In genomic region chr1:149888160-149888998, GRCh38 we compare ENCODE assay signal across 8 cellular contexts. TPM values are rescaled to one million over a fixed set of nuclear protein-coding genes. Genes with fewer than 3 reads are reported as not detected.
DNase-seq lines count a peak whose midpoint lies in the region; ATAC-seq and TF ChIP-seq lines count a peak whose summit lies in the region.

No MANE protein-coding gene starts in this region.

- H3K27ac Mint-ChIP-seq in Calu3 (ENCODE audit: unreplicated experiment) = no peak overlapping the region

- peak; percentile 86 for DNase-seq in Calu3
- DNase-seq in Kasumi-1 (lab: John Stamatoyannopoulos, UW) = peak; percentile 98 to 99
- peak; percentile 93 for DNase-seq in RKO (ENCODE audit: low spot score)
- DNase-seq in activated T-helper 1 cell treated with anti-CD3 and anti-CD28 coated beads, Interleukin-2, amount 50 U/mL, for 16 hours (ENCODE audit: low read depth in 1 of 2, low spot score in 1 of 2) = peak; percentile 23 to 47
- peak; percentile 95 for DNase-seq in fibroblast of the conjunctiva (ENCODE audit: low read depth)

- CTCF ChIA-PET in Calu3 (lab: Charles Lee) = interaction anchor here (0.6 to 1.4 kb wide), 6 partner anchors 11 to 450 kb away, joined by 3 to 22 read pairs (median 4); partner anchors contain the start of gene BOLA1

- H3K4me3 ChIP-seq in neural cell (ENCODE audit: low read length) = peak overlapping the region; percentile 82
- peak overlapping the region; percentile 66 to 89 for H3K4me3 ChIP-seq in stomach smooth muscle (ENCODE audit: low read length in 2 of 2)

- TF ChIP-seq CTCF in Calu3 (IDR thresholded peaks at IDR 0.05; ENCODE audit: unreplicated experiment) = peak; percentile 75
- peak; percentile 85 for TF ChIP-seq CTCF in neural cell (IDR thresholded peaks at IDR 0.05; ENCODE audit: poor library complexity, severe bottlenecking)

- peaks cover 25% of the 10 kb centered on the region for H3K79me2 ChIP-seq in neural cell (replicated peaks; ENCODE audit: insufficient read depth, low read length)

- TSS peak; percentile 11 for BruUV-seq in Calu3 (replicated peaks; lab: Mats Ljungman, UMichigan)

- H3K27ac ChIP-seq in neural cell (ENCODE audit: low read length) = peak overlapping the region; percentile 97
- peak overlapping the region; percentile 99 for H3K27ac ChIP-seq in stomach smooth muscle (ENCODE audit: low read length)

- no peaks in the 10 kb centered on the region for H3K27me3 Mint-ChIP-seq in Calu3 (ENCODE audit: unreplicated experiment)

- H3K9me2 ChIP-seq in neural cell (ENCODE audit: insufficient read depth, low read length) = no peaks in the 10 kb centered on the region

- H3K9ac ChIP-seq in neural cell (ENCODE audit: low read length) = peak overlapping the region; percentile 93
- H3K9ac ChIP-seq in stomach smooth muscle (ENCODE audit: low read length in 2 of 2) = peak overlapping the region; percentile 82 to 93

- peak; percentile 65 for TF ChIP-seq RAD21 in neural cell (conservative IDR thresholded peaks at IDR 0.05)

- H3F3A ChIP-seq in neural cell (ENCODE audit: insufficient read depth, low read length, poor library complexity, severe bottlenecking) = peaks cover 9% of the 10 kb centered on the region

- ATAC-seq in GM21717 (IDR thresholded peaks at IDR 0.05; ENCODE audit: unreplicated experiment) = peak; percentile 28

- no peaks in the 10 kb centered on the region for H4K20me1 ChIP-seq in neural cell (ENCODE audit: insufficient read depth)

- peak; percentile 30 for TF ChIP-seq EP300 in neural cell (conservative IDR thresholded peaks at IDR 0.05; ENCODE audit: poor library complexity, severe bottlenecking)

- intact Hi-C loops in Calu3 (cut with micrococcal nuclease; ENCODE audit: unreplicated experiment) = loop anchor here (2.0 kb wide), 1 partner anchor 48 kb away; the partner anchor contains the start of gene MTMR11

- H3K36me3 ChIP-seq in neural cell (ENCODE audit: insufficient read depth, low read length) = no peaks in the 10 kb centered on the region
- H3K36me3 ChIP-seq in stomach smooth muscle (ENCODE audit: control insufficient read depth in 2 of 2, insufficient read depth in 2 of 2, low read length in 2 of 2) = no peaks in the 10 kb centered on the region

- peak overlapping the region; percentile 57 for H2AFZ ChIP-seq in neural cell (ENCODE audit: low read depth, low read length)

- H3K4me1 Mint-ChIP-seq in Calu3 (ENCODE audit: low read depth, unreplicated experiment) = no peaks in the 10 kb centered on the region

- H3K27me3 ChIP-seq in neural cell (ENCODE audit: insufficient read depth, low read depth, low read length) = no peaks in the 10 kb centered on the region
- no peaks in the 10 kb centered on the region for H3K27me3 ChIP-seq in stomach smooth muscle (ENCODE audit: control insufficient read depth in 1 of 2, insufficient read depth in 2 of 2, low read length in 2 of 2)

- no peak overlapping the region for H3K4me3 Mint-ChIP-seq in Calu3 (ENCODE audit: low read depth, unreplicated experiment)

- peak overlapping the region; percentile 71 for H3K4me2 ChIP-seq in neural cell (ENCODE audit: low read length)

- no peaks in the 10 kb centered on the region for H3K9me3 Mint-ChIP-seq in Calu3 (ENCODE audit: low read depth, unreplicated experiment)

- no peaks in the 10 kb centered on the region for H3K36me3 Mint-ChIP-seq in Calu3 (ENCODE audit: insufficient read depth, unreplicated experiment)

- H3K4me1 ChIP-seq in stomach smooth muscle (ENCODE audit: control insufficient read depth, insufficient read depth, low read length) = peaks cover 12% of the 10 kb centered on the region

- H3K9me3 ChIP-seq in neural cell (ENCODE audit: low read length) (no peaks in the 10 kb centered on the region), stomach smooth muscle (ENCODE audit: control insufficient read depth in 2 of 2, low read length in 2 of 2) (no peaks in the 10 kb centered on the region)

TF ChIP-seq in neural cell, 6 proteins besides CTCF, POLR2A, EP300 and RAD21:
- TF ChIP-seq REST (IDR thresholded peaks at IDR 0.05; ENCODE audit: borderline replicate concordance) = no peak
- no peak for TF ChIP-seq TAF1 (IDR thresholded peaks at IDR 0.05; ENCODE audit: low read depth)
- TF ChIP-seq SMC3 (conservative IDR thresholded peaks at IDR 0.05; ENCODE audit: poor library complexity) = peak; percentile 79
- peak; percentile 61 for TF ChIP-seq MXI1 (conservative IDR thresholded peaks at IDR 0.05; ENCODE audit: poor library complexity, severe bottlenecking)
- TF ChIP-seq POLR2AphosphoS5 (IDR thresholded peaks at IDR 0.05) = peak; percentile 41
- no peak for TF ChIP-seq EZH2 (IDR thresholded peaks at IDR 0.05; ENCODE audit: borderline replicate concordance, insufficient read depth, low read length, poor library complexity, severe bottlenecking)

RNA-seq across cellular contexts. Expression of gene BOLA1, which starts 11.0 kb away (rescaled TPM):
- 13.5 and 15.5 TPM in 2 replicates for total RNA-seq in Calu3 (2022)
- polyA plus RNA-seq in neural cell = 19.6 and 26.3 TPM in 2 replicates
- polyA minus RNA-seq in neural cell = 8.6 and 9.0 TPM in 2 replicates

RNA-seq across cellular contexts. Expression of gene SV2A, which starts 29.3 kb away (rescaled TPM):
- total RNA-seq in Calu3 (2022) = 0.12 and 0.32 TPM in 2 replicates
- polyA plus RNA-seq in neural cell = 78.1 and 95.3 TPM in 2 replicates
- polyA minus RNA-seq in neural cell = 174 and 183 TPM in 2 replicates

RNA-seq across cellular contexts. Expression of gene SF3B4, which starts 39.2 kb away (rescaled TPM):
- total RNA-seq in Calu3 (2022) = 167 and 188 TPM in 2 replicates
- polyA plus RNA-seq in neural cell = 7.8 and 14.1 TPM in 2 replicates
- 10.7 and 15.3 TPM in 2 replicates for polyA minus RNA-seq in neural cell

RNA-seq across cellular contexts. Expression of gene MTMR11, which starts 48.3 kb away (rescaled TPM):
- total RNA-seq in Calu3 (2022) = 32.3 and 35.7 TPM in 2 replicates
- polyA plus RNA-seq in neural cell = 0.58 and 1.6 TPM in 2 replicates
- polyA minus RNA-seq in neural cell = 0.46 and 0.49 TPM in 2 replicates

Comparison
In these comparisons a context has a peak if more than half of its experiments do, and no peak if none do; other contexts are left out.
1. Peak in every context shown above with its lines: DNase-seq, ATAC-seq, H3K4me3 ChIP-seq and H3K27ac ChIP-seq.
2. DNase-seq: peak in every context shown above with its lines; median percentile 98 in Kasumi-1; 95 in fibroblast of the conjunctiva; 93 in RKO; 86 in Calu3; 35 in activated T-helper 1 cell treated with anti-CD3 and anti-CD28 coated beads, Interleukin-2, amount 50 U/mL, for 16 hours.